In the genomic region with DNA sequence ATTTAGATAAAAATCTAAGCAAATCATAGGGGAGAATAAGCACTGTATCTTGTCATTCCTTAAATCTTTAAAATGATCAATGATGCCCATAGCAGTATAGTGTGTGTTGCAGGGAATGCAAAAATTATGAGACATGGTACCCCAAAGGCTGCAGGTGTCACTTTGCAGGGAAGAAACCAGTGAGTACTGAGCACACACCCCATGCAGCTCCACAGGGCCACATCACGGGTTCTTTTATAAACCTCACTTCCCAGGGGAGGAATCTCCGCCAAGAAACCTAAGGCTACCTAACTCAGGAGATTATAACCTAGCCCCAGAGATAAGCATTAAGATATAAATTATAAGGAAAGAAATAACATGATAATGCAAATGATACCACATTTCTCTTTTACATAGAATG, we compare ENCODE assay signal across 26 cellular contexts.
"Had no signal": no experiment of that assay in that cellular context is flagged by ENCODE, and none has a peak within 500 bp of the region (broad histone marks: within the 10 kb centered on the region; RNA-seq: fewer than 3 reads in every experiment).

No MANE protein-coding gene starts in this region.

- H3K36me3 Mint-ChIP-seq: natural killer cell; stimulated activated effector memory CD8-positive, alpha-beta T cell treated with anti-CD3 and anti-CD28 coated beads, Interleukin-12 subunit alpha, Interleukin-12 subunit beta, amount 100 ng/mL, for 72 hours had no signal

- H3K9me3 ChIP-seq: left lung, neutrophil, prostate gland, thoracic aorta, uterus had no signal

- H3K36me3 ChIP-seq: prostate gland, uterus had no signal

- H3K27me3 ChIP-seq: left lung, neutrophil, uterus had no signal

- H3K4me1 Mint-ChIP-seq: central memory CD8-positive, alpha-beta T cell; natural killer cell; stimulated activated effector memory CD8-positive, alpha-beta T cell treated with anti-CD3 and anti-CD28 coated beads, Interleukin-12 subunit alpha, Interleukin-12 subunit beta, amount 100 ng/mL, for 72 hours had no signal

- H3K27me3 Mint-ChIP-seq: activated naive CD8-positive, alpha-beta T cell; central memory CD8-positive, alpha-beta T cell; stimulated activated naive CD8-positive, alpha-beta T cell treated with anti-CD3 and anti-CD28 coated beads, Interleukin-15, Interleukin-2, amounts not matched to agents 100 ng/mL and 50 ng/mL, for 24 hours; type B pancreatic cell had no signal

- H3K4me3 Mint-ChIP-seq: activated naive CD8-positive, alpha-beta T cell; activated T-cell treated with anti-CD3 and anti-CD28 coated beads, Interleukin-2, amount 50 U/mL, for 72 hours; central memory CD8-positive, alpha-beta T cell; natural killer cell; stimulated activated effector memory CD8-positive, alpha-beta T cell treated with anti-CD3 and anti-CD28 coated beads, Interleukin-12 subunit alpha, Interleukin-12 subunit beta, amount 100 ng/mL, for 72 hours; stimulated activated naive CD8-positive, alpha-beta T cell treated with anti-CD3 and anti-CD28 coated beads, Interleukin-15, Interleukin-2, amounts not matched to agents 100 ng/mL and 50 ng/mL, for 24 hours; T-helper 2 cell treated with Interferon-gamma antibody and Interleukin-4, amounts not matched to agents 5 μg/mL and 100 μg/mL, for 36 hours; type B pancreatic cell had no signal

- H3K9me3 Mint-ChIP-seq: activated T-cell treated with anti-CD3 and anti-CD28 coated beads, Interleukin-2, amount 50 U/mL, for 72 hours; central memory CD8-positive, alpha-beta T cell; natural killer cell; stimulated activated effector memory CD8-positive, alpha-beta T cell treated with anti-CD3 and anti-CD28 coated beads, Interleukin-12 subunit alpha, Interleukin-12 subunit beta, amount 100 ng/mL, for 72 hours; stimulated activated naive CD8-positive, alpha-beta T cell treated with anti-CD3 and anti-CD28 coated beads, Interleukin-15, Interleukin-2, amounts not matched to agents 100 ng/mL and 50 ng/mL, for 24 hours; T-helper 2 cell treated with Interferon-gamma antibody and Interleukin-4, amounts not matched to agents 5 μg/mL and 100 μg/mL, for 36 hours; type B pancreatic cell had no signal

- H3K27ac ChIP-seq: left lung, neutrophil, prostate gland, skin epidermis, thoracic aorta, uterus had no signal

- H3K27ac Mint-ChIP-seq: activated naive CD8-positive, alpha-beta T cell; activated T-cell treated with anti-CD3 and anti-CD28 coated beads, Interleukin-2, amount 50 U/mL, for 72 hours; natural killer cell; stimulated activated effector memory CD8-positive, alpha-beta T cell treated with anti-CD3 and anti-CD28 coated beads, Interleukin-12 subunit alpha, Interleukin-12 subunit beta, amount 100 ng/mL, for 72 hours; stimulated activated naive CD8-positive, alpha-beta T cell treated with anti-CD3 and anti-CD28 coated beads, Interleukin-15, Interleukin-2, amounts not matched to agents 100 ng/mL and 50 ng/mL, for 24 hours; T-helper 2 cell treated with Interferon-gamma antibody and Interleukin-4, amounts not matched to agents 5 μg/mL and 100 μg/mL, for 36 hours; type B pancreatic cell had no signal

- H3K4me3 ChIP-seq: left lung, lung, prostate gland, skin epidermis, thoracic aorta, uterus had no signal

- H3K4me1 ChIP-seq: left lung, prostate gland, uterus had no signal

- ATAC-seq: activated T-cell treated with anti-CD3 and anti-CD28 coated beads, Interleukin-2, amount 50 U/mL, for 72 hours; left lung; natural killer cell; sciatic nerve; stimulated activated effector memory CD8-positive, alpha-beta T cell treated with anti-CD3 and anti-CD28 coated beads, Interleukin-12 subunit alpha, Interleukin-12 subunit beta, amount 100 ng/mL, for 72 hours had no signal

- DNase-seq: activated CD4-positive, alpha-beta T cell treated with anti-CD3 and anti-CD28 coated beads for 4 hours; activated CD4-positive, alpha-beta T cell treated with anti-CD3 and anti-CD28 coated beads, Interleukin-2, amount 50 U/mL, for 4 hours; activated naive CD4-positive, alpha-beta T cell treated with Interleukin-2 at 50 U/mL for 16 hours; activated T-cell treated with anti-CD3 and anti-CD28 coated beads for 4 hours; activated T-cell treated with anti-CD3 and anti-CD28 coated beads, Interleukin-2, amount 50 U/mL, for 72 hours; anterior cingulate cortex; effector CD8-positive, alpha-beta T cell; kidney glomerular epithelial cell; left lung; mesendoderm; natural killer cell; retina; stimulated activated CD4-positive, alpha-beta T cell treated with anti-CD3 and anti-CD28 coated beads, Interleukin-4, amount 100 ng/mL, for 24 hours; uterus had no signal
